ENCODE assay signal across 8 cellular contexts in genomic region chr3:100210777-100211145, GRCh38. TPM values are rescaled to one million over a fixed set of nuclear protein-coding genes. Genes with fewer than 3 reads are reported as not detected.
DNase-seq lines count a peak whose midpoint lies in the region; ATAC-seq and TF ChIP-seq lines count a peak whose summit lies in the region.

No MANE protein-coding gene starts in this region.

- no peak for TF ChIP-seq POLR2A in suprapubic skin (IDR thresholded peaks at IDR 0.05)

- H3K9me3 Mint-ChIP-seq in activated T-helper 17 cell treated with anti-CD3 and anti-CD28 coated beads, Interleukin-2, amount 50 U/mL, for 72 hours, result no peaks in the 10 kb centered on the region

- WGBS in suprapubic skin, result 8% methylated on average over 3 of the region's 3 CpGs

- CTCF ChIA-PET in AG04450 (lab: Charles Lee), result no interaction called here

- no peaks in the 10 kb centered on the region for H3K36me3 ChIP-seq in suprapubic skin

- TF ChIP-seq CTCF in AG04450 (IDR thresholded peaks at IDR 0.05; ENCODE audit: low read depth, low read length) (no peak), suprapubic skin (IDR thresholded peaks at IDR 0.05) (no peak)

- H3K27ac ChIP-seq in AG04450 (ENCODE audit: low read depth, low read length), result peak overlapping the region; percentile 84
- H3K27ac ChIP-seq in suprapubic skin, result peak overlapping the region; percentile 72

- ATAC-seq in activated T-helper 17 cell treated with anti-CD3 and anti-CD28 coated beads, Interleukin-2, amount 50 U/mL, for 72 hours (replicated peaks), result no peak
- ATAC-seq in HG02970 (IDR thresholded peaks at IDR 0.05; ENCODE audit: low FRiP score, unreplicated experiment) (no peak), GM18858 (IDR thresholded peaks at IDR 0.05; ENCODE audit: unreplicated experiment) (no peak)

- DNase-seq in AG04450 (ENCODE audit: low read depth, low spot score), result peak; percentile 84
- DNase-seq in HCEC 1CT, result peak; percentile 91
- DNase-seq in iPS DF 4.7 (ENCODE audit: extremely low read depth, low spot score), result peak; percentile 38
- no peak for DNase-seq in suprapubic skin (ENCODE audit: low spot score in 2 of 2)
- no peak for DNase-seq in kidney glomerular epithelial cell (lab: John Stamatoyannopoulos, UW)

- peaks cover 18% of the 10 kb centered on the region for H3K4me1 ChIP-seq in suprapubic skin

- TF ChIP-seq EP300 in suprapubic skin (IDR thresholded peaks at IDR 0.05), result no peak

- H3K27me3 Mint-ChIP-seq in activated T-helper 17 cell treated with anti-CD3 and anti-CD28 coated beads, Interleukin-2, amount 50 U/mL, for 72 hours, result peaks cover 5% of the 10 kb centered on the region

- H3K4me1 Mint-ChIP-seq in activated T-helper 17 cell treated with anti-CD3 and anti-CD28 coated beads, Interleukin-2, amount 50 U/mL, for 72 hours, result peaks cover 12% of the 10 kb centered on the region

- POLR2A ChIA-PET in AG04450 (lab: Yijun Ruan, JAX), result interaction anchor here (1.3 kb wide), 1 partner anchor 106 kb away, joined by 3 read pairs; no protein-coding TSS in a partner anchor

- peak overlapping the region; percentile 55 for H3K27ac Mint-ChIP-seq in activated T-helper 17 cell treated with anti-CD3 and anti-CD28 coated beads, Interleukin-2, amount 50 U/mL, for 72 hours

- H3K4me3 ChIP-seq in AG04450 (ENCODE audit: low read depth, low read length) (no peak overlapping the region), suprapubic skin (no peak overlapping the region)

- peak overlapping the region; percentile 68 for H3K4me3 Mint-ChIP-seq in activated T-helper 17 cell treated with anti-CD3 and anti-CD28 coated beads, Interleukin-2, amount 50 U/mL, for 72 hours

- H3K36me3 Mint-ChIP-seq in activated T-helper 17 cell treated with anti-CD3 and anti-CD28 coated beads, Interleukin-2, amount 50 U/mL, for 72 hours (ENCODE audit: low read depth), result no peaks in the 10 kb centered on the region

- H3K9me3 ChIP-seq in AG04450 (ENCODE audit: control insufficient read depth, insufficient read depth, low read length), result no peaks in the 10 kb centered on the region
- H3K9me3 ChIP-seq in suprapubic skin, result no peaks in the 10 kb centered on the region

- no peaks in the 10 kb centered on the region for H3K27me3 ChIP-seq in AG04450 (ENCODE audit: control insufficient read depth, insufficient read depth, low read length)
- no peaks in the 10 kb centered on the region for H3K27me3 ChIP-seq in suprapubic skin

RNA-seq across cellular contexts. Expression of gene TBC1D23, which starts 50.0 kb away (rescaled TPM):
- 46.8 and 65.7 TPM in 2 replicates for polyA plus RNA-seq in AG04450 (2011; rRNA removed)
- 36.6 and 57.9 TPM in 2 replicates for polyA minus RNA-seq in AG04450 (2011; rRNA and poly(A)+ RNA removed)
- total RNA-seq in activated T-helper 17 cell treated with anti-CD3 and anti-CD28 coated beads, Interleukin-2, amount 50 U/mL, for 72 hours, result 10 to 100 TPM; 26.5 to 28.6 TPM
- total RNA-seq in suprapubic skin, result 10 to 100 TPM; 25.7 to 36.6 (median 34.6) TPM

Comparison
In these comparisons a context has a peak if more than half of its experiments do, and no peak if none do; other contexts are left out.
1. DNase-seq: peak in AG04450 (single experiment), HCEC 1CT (single experiment) and iPS DF 4.7 (single experiment); none in suprapubic skin (0 of 2) and kidney glomerular epithelial cell (single experiment).